In genomic region chr7:76358053-76358477, GRCh38 we compare ENCODE assay signal across 9 cellular contexts. TPM values are rescaled to one million over a fixed set of nuclear protein-coding genes. Genes with fewer than 3 reads are reported as not detected.
DNase-seq lines count a peak whose midpoint lies in the region; ATAC-seq, FAIRE-seq and TF ChIP-seq lines count a peak whose summit lies in the region.
"Had no signal": no experiment of that assay in that cellular context is flagged by ENCODE, and none has a peak within 500 bp of the region (broad histone marks: within the 10 kb centered on the region; RNA-seq: fewer than 3 reads in every experiment).

No MANE protein-coding gene starts in this region.

- peaks cover 0 to 10% of the 10 kb centered on the region in 2 donors for H3K4me1 ChIP-seq in breast epithelium
- H3K4me1 ChIP-seq in kidney (ENCODE audit: control insufficient read depth in 1 of 2, insufficient read depth in 1 of 2, low read depth in 1 of 2, low read length in 2 of 2) = peaks cover 12 to 14% of the 10 kb centered on the region in 2 donors

- H3K4me3 ChIP-seq in breast epithelium (peak overlapping the region; percentile 93 to 100 (median 94)), kidney (ENCODE audit: low read length in 2 of 2) (peak overlapping the region; percentile 68 to 85)

- H3K9me3 ChIP-seq in breast epithelium (no peaks in the 10 kb centered on the region), kidney (ENCODE audit: control insufficient read depth in 1 of 2, low read length in 2 of 2) (no peaks in the 10 kb centered on the region)

- H3K27me3 ChIP-seq in breast epithelium = no peaks in the 10 kb centered on the region

- no peaks in the 10 kb centered on the region for H3K36me3 ChIP-seq in breast epithelium
- peaks cover 0 to 8% of the 10 kb centered on the region in 2 donors for H3K36me3 ChIP-seq in kidney (ENCODE audit: control insufficient read depth in 1 of 2, insufficient read depth in 2 of 2, low read length in 2 of 2)

- intact Hi-C loops in breast epithelium (cut with DNase I; ENCODE audit: low total_unique reads) (no loop called here), kidney (cut with DNase I) (no loop called here)

- H3K27ac ChIP-seq in breast epithelium (peak overlapping the region; percentile 98 to 99), kidney (ENCODE audit: low read depth in 2 of 2, low read length in 2 of 2) (peak overlapping the region; percentile 100)

- H3K9ac ChIP-seq in kidney (ENCODE audit: low read length in 2 of 2) = peak overlapping the region; percentile 79 to 93

- TF ChIP-seq POLR2A in breast epithelium (IDR thresholded peaks at IDR 0.05) = no peak

- TF ChIP-seq CTCF in breast epithelium (IDR thresholded peaks at IDR 0.05) = no peak
- TF ChIP-seq CTCF in kidney (IDR thresholded peaks at IDR 0.05; ENCODE audit: borderline replicate concordance, extremely low read depth, insufficient read depth) = no peak

- FAIRE-seq in kidney (lab: Jason Lieb, UNC) = no peak
- FAIRE-seq: frontal cortex had no signal

- peak; percentile 23 for ATAC-seq in GM21529 (IDR thresholded peaks at IDR 0.05; ENCODE audit: unreplicated experiment)

- DNase-seq in DMS79 treated with DMSO at 0.1 percent for 48 hours (lab: John Stamatoyannopoulos, UW) = peak; percentile 55
- DNase-seq in KG1 (lab: John Stamatoyannopoulos, UW) = peak; percentile 65
- peak; percentile 32 for DNase-seq in T-helper 9 cell
- peak; percentile 60 to 62 for DNase-seq in breast epithelium (ENCODE audit: low spot score in 2 of 2)
- DNase-seq in kidney = peak; percentile 90
- peak; percentile 28 to 56 for DNase-seq in stimulated activated CD4-positive, alpha-beta T cell treated with anti-CD3 and anti-CD28 coated beads, Interleukin-1b, Interleukin-23, amount 100 ng/mL, for 4 hours (ENCODE audit: low read depth in 2 of 2)
- DNase-seq in epidermal melanocyte (ENCODE audit: insufficient read length, low spot score) = no peak

RNA-seq across cellular contexts. Expression of gene YWHAG, which starts 0.7 kb away (rescaled TPM):
- total RNA-seq in breast epithelium = 100 to 1,000 TPM in 1 of 3 donors, 10 to 100 TPM in 2; 58.7 to 128 (median 63.7) TPM
- 94.2 TPM for total RNA-seq in kidney
- 45.4 TPM for polyA plus RNA-seq in kidney (ENCODE audit: insufficient read depth, low read depth, low replicate concordance)

RNA-seq across cellular contexts. Expression of gene SSC4D, which starts 51.4 kb away (rescaled TPM):
- 1 to 10 TPM in 2 of 3 donors, not detected in 1; 1.9 to 2.6 TPM for total RNA-seq in breast epithelium
- total RNA-seq in kidney = 2.1 TPM
- polyA plus RNA-seq in kidney (ENCODE audit: insufficient read depth, low read depth, low replicate concordance) = 12.9 TPM

RNA-seq across cellular contexts. Expression of gene HSPB1, which starts 55.6 kb away (rescaled TPM):
- total RNA-seq in breast epithelium (100 to 1,000 TPM; 210 to 264 (median 211) TPM), kidney (1,012 TPM)
- polyA plus RNA-seq in kidney (ENCODE audit: insufficient read depth, low read depth, low replicate concordance) = 1,561 TPM
